7 cellular contexts compared by ENCODE assay signal in the genomic region with DNA sequence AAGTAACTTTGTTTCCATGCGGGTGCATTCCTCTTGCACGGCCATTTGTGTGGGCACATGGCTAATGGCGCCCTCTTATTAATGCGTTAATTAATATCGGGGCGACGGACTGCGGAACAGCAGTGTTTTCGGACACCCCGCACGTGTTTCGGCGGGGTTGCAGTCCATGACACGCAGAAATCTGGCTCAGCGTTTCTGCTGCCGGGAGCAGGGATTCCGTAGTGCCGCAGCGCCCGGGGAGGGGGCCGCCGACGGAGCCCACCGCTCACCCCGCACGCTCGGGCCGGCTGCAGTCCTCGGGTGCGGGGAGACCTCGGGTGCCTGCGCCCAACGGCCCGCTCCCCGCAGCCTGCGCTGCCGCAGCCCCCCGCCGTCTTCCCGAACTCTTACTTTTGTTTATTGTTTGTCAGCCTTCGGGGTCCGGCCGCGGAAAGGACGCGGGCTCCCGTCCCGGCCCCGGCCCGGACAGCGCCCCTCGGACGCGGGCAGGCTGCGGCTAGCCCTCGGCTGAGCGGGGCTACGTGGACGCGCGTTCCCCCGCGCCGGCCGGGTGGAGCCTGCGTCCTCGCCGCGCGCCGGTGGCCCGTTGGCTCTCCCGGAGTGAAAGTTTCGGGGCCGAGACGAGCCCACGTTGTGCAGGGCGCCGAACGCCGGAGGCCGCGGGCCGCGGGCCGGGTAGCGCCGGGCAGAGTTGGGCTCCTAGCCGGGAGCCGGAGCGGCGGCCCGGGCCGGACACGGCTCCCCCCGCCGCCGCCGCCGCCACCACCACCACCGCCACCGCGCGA. TPM values are rescaled to one million over a fixed set of nuclear protein-coding genes. Genes with fewer than 3 reads are reported as not detected.
DNase-seq lines count a peak whose midpoint lies in the region; ATAC-seq and TF ChIP-seq lines count a peak whose summit lies in the region.

No MANE protein-coding gene starts in this region.

- DNase-seq in HAP-1 (ENCODE audit: low spot score in 2 of 2) (peak in 1 of 2 experiments; percentile 38), T-helper 17 cell (peak in 2 of 3 donors; percentile 10 to 18), chondrocyte (ENCODE audit: low spot score) (peak; percentile 66), left kidney (ENCODE audit: low read depth, low spot score) (peak; percentile 53), hepatic stellate cell (ENCODE audit: low spot score) (no peak), NCI-H774 (lab: John Stamatoyannopoulos, UW) (no peak)
- DNase-seq in stimulated activated CD4-positive, alpha-beta T cell treated with anti-CD3 and anti-CD28 coated beads, Interleukin-4, amount 100 ng/mL, for 4 hours = peak; percentile 2 to 17

- ATAC-seq in T-helper 17 cell = peak; percentile 20

- H3K36me3 ChIP-seq in HAP-1 (replicated peaks) = no peaks in the 10 kb centered on the region

- in situ Hi-C loops in HAP-1 (cut with MboI; ENCODE audit: low sequenced_read_pairs) = no loop called here

- H3K9me3 ChIP-seq in HAP-1 (no peaks in the 10 kb centered on the region), T-helper 17 cell (ENCODE audit: control insufficient read depth, low read length, poor library complexity, severe bottlenecking) (no peaks in the 10 kb centered on the region)

- H3K27ac Mint-ChIP-seq in T-helper 17 cell (peak overlapping the region; percentile 78), chondrocyte (ENCODE audit: unreplicated experiment) (peak overlapping the region; percentile 98)

- peaks cover 47% of the 10 kb centered on the region for H3K4me1 ChIP-seq in HAP-1

- H3K9me3 Mint-ChIP-seq in chondrocyte (ENCODE audit: low read depth) = no peaks in the 10 kb centered on the region

- H3K27me3 ChIP-seq in HAP-1 (ENCODE audit: low read depth) = no peaks in the 10 kb centered on the region

- H3K4me3 ChIP-seq in HAP-1 = peak overlapping the region; percentile 55

- H3K4me3 Mint-ChIP-seq in T-helper 17 cell = peak overlapping the region; percentile 94
- H3K4me3 Mint-ChIP-seq in chondrocyte (ENCODE audit: unreplicated experiment) = peak overlapping the region; percentile 92

- H3K36me3 Mint-ChIP-seq in T-helper 17 cell (ENCODE audit: low read depth) (peaks cover 4% of the 10 kb centered on the region), chondrocyte (ENCODE audit: low read depth) (peaks cover 5% of the 10 kb centered on the region)

- TF ChIP-seq CTCF in chondrocyte (IDR thresholded peaks at IDR 0.05) = no peak

- H3K4me1 Mint-ChIP-seq in T-helper 17 cell (peaks cover 25% of the 10 kb centered on the region), chondrocyte (ENCODE audit: low read depth) (peaks cover 77% of the 10 kb centered on the region)

- H3K27me3 Mint-ChIP-seq in T-helper 17 cell (peaks cover 6% of the 10 kb centered on the region), chondrocyte (ENCODE audit: low read depth) (no peaks in the 10 kb centered on the region)

RNA-seq across cellular contexts. Expression of gene NFIA, which starts 0.8 kb away (rescaled TPM):
- total RNA-seq in T-helper 17 cell (1 to 10 TPM; 5.0 to 5.2 TPM), chondrocyte (43.0 to 64.1 TPM (median 47.3 TPM) in 3 replicates)

Comparison
In these comparisons a context has a peak if more than half of its experiments do, and no peak if none do; other contexts are left out.
1. DNase-seq: peak in T-helper 17 cell (2 of 3), chondrocyte (single experiment), left kidney (single experiment) and stimulated activated CD4-positive, alpha-beta T cell treated with anti-CD3 and anti-CD28 coated beads, Interleukin-4, amount 100 ng/mL, for 4 hours (2 of 2); none in hepatic stellate cell (single experiment) and NCI-H774 (single experiment).